Comparison of ENCODE assay signal across 9 cellular contexts in genomic region chr3:151480492-151480891, GRCh38. TPM values are rescaled to one million over a fixed set of nuclear protein-coding genes. Genes with fewer than 3 reads are reported as not detected.
"Had no signal": no experiment of that assay in that cellular context is flagged by ENCODE, and none has a peak within 500 bp of the region (broad histone marks: within the 10 kb centered on the region; RNA-seq: fewer than 3 reads in every experiment).

No MANE protein-coding gene starts in this region.

- H3K4me3 Mint-ChIP-seq: H9, IgD-negative memory B cell had no signal

- H3K27me3 Mint-ChIP-seq: IgD-negative memory B cell had no signal

- H2AFZ ChIP-seq: GM23248 had no signal

- FAIRE-seq: H54, HepG2 had no signal

- H3K27ac ChIP-seq: GM23248, HL-60 had no signal

- ATAC-seq: HepG2 had no signal

- H3K4me3 ChIP-seq: GM23248 had no signal

- DNase-seq: GM23248, GOT3, H9, HCEC 1CT, KG1 had no signal

- H3K9ac ChIP-seq: GM23248 had no signal

- H3K27ac Mint-ChIP-seq: H9, IgD-negative memory B cell had no signal

RNA-seq across cellular contexts. Expression of gene IGSF10, which starts 19.6 kb away (rescaled TPM):
- total RNA-seq: GM23248, HepG2 had no signal
- polyA plus RNA-seq: IgD-negative memory B cell had no signal
